8 cellular contexts compared by ENCODE assay signal in genomic region chr9:2623046-2623865, GRCh38. TPM values are rescaled to one million over a fixed set of nuclear protein-coding genes. Genes with fewer than 3 reads are reported as not detected.
DNase-seq lines count a peak whose midpoint lies in the region; ATAC-seq and TF ChIP-seq lines count a peak whose summit lies in the region.

No MANE protein-coding gene starts in this region.

- no peak for TF ChIP-seq RAD21 in neural cell (conservative IDR thresholded peaks at IDR 0.05)

- DNase-seq in activated naive CD4-positive, alpha-beta T cell treated with anti-CD3 and anti-CD28 coated beads for 36 hours, result no peak
- DNase-seq in activated naive CD4-positive, alpha-beta T cell (lab: John Stamatoyannopoulos, UW), result no peak
- no peak for DNase-seq in MG63
- DNase-seq in activated T-helper 2 cell treated with anti-CD3 and anti-CD28 coated beads, Interferon-gamma antibody, Interleukin-2, Interleukin-4, amounts not matched to agents 10 μg/mL and 5 μg/mL and 100 μg/mL, durations not matched to agents 14 hours and 24 hours and 36 hours (ENCODE audit: low spot score), result no peak
- DNase-seq in Right ventricle myocardium inferior (ENCODE audit: missing footprints), result peak; percentile 73

- ATAC-seq in Right ventricle myocardium inferior (peak; percentile 62), GM21447 (IDR thresholded peaks at IDR 0.05; ENCODE audit: unreplicated experiment) (no peak), HG02798 (IDR thresholded peaks at IDR 0.05; ENCODE audit: poor library complexity, unreplicated experiment) (no peak)

- no peak overlapping the region for H2AFZ ChIP-seq in neural cell (ENCODE audit: low read depth, low read length)

- CTCF ChIA-PET in activated naive CD4-positive, alpha-beta T cell treated with anti-CD3 and anti-CD28 coated beads for 36 hours (lab: Charles Lee), result no interaction called here

- no peak for TF ChIP-seq CTCF in neural cell (IDR thresholded peaks at IDR 0.05; ENCODE audit: poor library complexity, severe bottlenecking)

- H3K27me3 ChIP-seq in MG63, result peaks cover 12% of the 10 kb centered on the region
- no peaks in the 10 kb centered on the region for H3K27me3 ChIP-seq in neural cell (ENCODE audit: insufficient read depth, low read depth, low read length)

- peaks cover 4% of the 10 kb centered on the region for H3F3A ChIP-seq in neural cell (ENCODE audit: insufficient read depth, low read length, poor library complexity, severe bottlenecking)

- peak overlapping the region; percentile 93 for H3K9ac ChIP-seq in neural cell (ENCODE audit: low read length)

- H3K4me2 ChIP-seq in neural cell (ENCODE audit: low read length), result peak overlapping the region; percentile 69

- peaks cover 1% of the 10 kb centered on the region for H3K36me3 Mint-ChIP-seq in activated naive CD4-positive, alpha-beta T cell treated with anti-CD3 and anti-CD28 coated beads for 36 hours (ENCODE audit: low read depth)
- peaks cover 16% of the 10 kb centered on the region for H3K36me3 Mint-ChIP-seq in activated T-helper 2 cell treated with anti-CD3 and anti-CD28 coated beads, Interferon-gamma antibody, Interleukin-2, Interleukin-4, amounts not matched to agents 10 μg/mL and 5 μg/mL and 100 μg/mL, durations not matched to agents 14 hours and 24 hours and 36 hours (ENCODE audit: low read depth)

- no peaks in the 10 kb centered on the region for H3K9me3 Mint-ChIP-seq in activated naive CD4-positive, alpha-beta T cell treated with anti-CD3 and anti-CD28 coated beads for 36 hours
- H3K9me3 Mint-ChIP-seq in activated T-helper 2 cell treated with anti-CD3 and anti-CD28 coated beads, Interferon-gamma antibody, Interleukin-2, Interleukin-4, amounts not matched to agents 10 μg/mL and 5 μg/mL and 100 μg/mL, durations not matched to agents 14 hours and 24 hours and 36 hours, result peaks cover 5% of the 10 kb centered on the region

- H3K27ac ChIP-seq in neural cell (ENCODE audit: low read length), result peak overlapping the region; percentile 86

- H3K4me1 Mint-ChIP-seq in activated naive CD4-positive, alpha-beta T cell treated with anti-CD3 and anti-CD28 coated beads for 36 hours (ENCODE audit: low read depth), result peaks cover 12% of the 10 kb centered on the region
- peaks cover 27% of the 10 kb centered on the region for H3K4me1 Mint-ChIP-seq in activated T-helper 2 cell treated with anti-CD3 and anti-CD28 coated beads, Interferon-gamma antibody, Interleukin-2, Interleukin-4, amounts not matched to agents 10 μg/mL and 5 μg/mL and 100 μg/mL, durations not matched to agents 14 hours and 24 hours and 36 hours (ENCODE audit: low read depth)

- peak overlapping the region; percentile 71 for H3K4me3 Mint-ChIP-seq in activated naive CD4-positive, alpha-beta T cell treated with anti-CD3 and anti-CD28 coated beads for 36 hours
- peak overlapping the region; percentile 87 for H3K4me3 Mint-ChIP-seq in activated T-helper 2 cell treated with anti-CD3 and anti-CD28 coated beads, Interferon-gamma antibody, Interleukin-2, Interleukin-4, amounts not matched to agents 10 μg/mL and 5 μg/mL and 100 μg/mL, durations not matched to agents 14 hours and 24 hours and 36 hours (ENCODE audit: low read depth)

- peaks cover 44% of the 10 kb centered on the region for H3K79me2 ChIP-seq in neural cell (replicated peaks; ENCODE audit: insufficient read depth, low read length)

- H3K27ac Mint-ChIP-seq in activated naive CD4-positive, alpha-beta T cell treated with anti-CD3 and anti-CD28 coated beads for 36 hours, result no peak overlapping the region
- peak overlapping the region; percentile 41 for H3K27ac Mint-ChIP-seq in activated T-helper 2 cell treated with anti-CD3 and anti-CD28 coated beads, Interferon-gamma antibody, Interleukin-2, Interleukin-4, amounts not matched to agents 10 μg/mL and 5 μg/mL and 100 μg/mL, durations not matched to agents 14 hours and 24 hours and 36 hours

- peaks cover 69% of the 10 kb centered on the region for H3K27me3 Mint-ChIP-seq in activated naive CD4-positive, alpha-beta T cell treated with anti-CD3 and anti-CD28 coated beads for 36 hours (ENCODE audit: low read depth)
- peaks cover 30% of the 10 kb centered on the region for H3K27me3 Mint-ChIP-seq in activated T-helper 2 cell treated with anti-CD3 and anti-CD28 coated beads, Interferon-gamma antibody, Interleukin-2, Interleukin-4, amounts not matched to agents 10 μg/mL and 5 μg/mL and 100 μg/mL, durations not matched to agents 14 hours and 24 hours and 36 hours (ENCODE audit: low read depth)

- H4K20me1 ChIP-seq in neural cell (ENCODE audit: insufficient read depth), result peaks cover 4% of the 10 kb centered on the region

- H3K36me3 ChIP-seq in MG63 (no peaks in the 10 kb centered on the region), neural cell (ENCODE audit: insufficient read depth, low read length) (no peaks in the 10 kb centered on the region)

- H3K4me3 ChIP-seq in MG63, result peak overlapping the region; percentile 49
- H3K4me3 ChIP-seq in neural cell (ENCODE audit: low read length), result peak overlapping the region; percentile 86

- H3K9me2 ChIP-seq in neural cell (ENCODE audit: insufficient read depth, low read length), result no peaks in the 10 kb centered on the region

- H3K9me3 ChIP-seq in MG63, result no peaks in the 10 kb centered on the region
- no peaks in the 10 kb centered on the region for H3K9me3 ChIP-seq in neural cell (ENCODE audit: low read length)

- intact Hi-C loops in activated naive CD4-positive, alpha-beta T cell treated with anti-CD3 and anti-CD28 coated beads for 36 hours (cut with micrococcal nuclease), result loop anchor here (5.0 to 10.0 kb wide), 4 partner anchors 378 to 904 kb away; partner anchors contain the start of gene RFX3
- intact Hi-C loops in activated T-helper 2 cell treated with anti-CD3 and anti-CD28 coated beads, Interferon-gamma antibody, Interleukin-2, Interleukin-4, amounts not matched to agents 10 μg/mL and 5 μg/mL and 100 μg/mL, durations not matched to agents 14 hours and 24 hours and 36 hours (cut with micrococcal nuclease), result loop anchor here (2.0 to 5.0 kb wide), 2 partner anchors 16 to 746 kb away; no protein-coding TSS in a partner anchor
- intact Hi-C loops in Right ventricle myocardium inferior (cut with DNase I), result loop anchor here (5.0 kb wide), 5 partner anchors 39 to 491 kb away; no protein-coding TSS in a partner anchor

- no peak for TF ChIP-seq EP300 in neural cell (conservative IDR thresholded peaks at IDR 0.05; ENCODE audit: poor library complexity, severe bottlenecking)

TF ChIP-seq in neural cell, 6 proteins besides CTCF, POLR2A, EP300 and RAD21:
- TF ChIP-seq TAF1 (IDR thresholded peaks at IDR 0.05; ENCODE audit: low read depth) (peak; percentile 30), REST (IDR thresholded peaks at IDR 0.05; ENCODE audit: borderline replicate concordance) (no peak), MXI1 (conservative IDR thresholded peaks at IDR 0.05; ENCODE audit: poor library complexity, severe bottlenecking) (peak; percentile 66), EZH2 (IDR thresholded peaks at IDR 0.05; ENCODE audit: borderline replicate concordance, insufficient read depth, low read length, poor library complexity, severe bottlenecking) (no peak), POLR2AphosphoS5 (IDR thresholded peaks at IDR 0.05) (no peak), SMC3 (conservative IDR thresholded peaks at IDR 0.05; ENCODE audit: poor library complexity) (no peak)

RNA-seq across cellular contexts. Expression of gene VLDLR, which starts 1.7 kb away (rescaled TPM):
- 1 to 10 TPM; 7.7 to 8.6 TPM for total RNA-seq in activated naive CD4-positive, alpha-beta T cell treated with anti-CD3 and anti-CD28 coated beads for 36 hours
- 0.13 TPM in 1 of 2 replicates, not detected in the other for total RNA-seq in MG63 (2014; rRNA removed; shearing (Covaris generic); ENCODE audit: low replicate concordance)
- total RNA-seq in activated T-helper 2 cell treated with anti-CD3 and anti-CD28 coated beads, Interferon-gamma antibody, Interleukin-2, Interleukin-4, amounts not matched to agents 10 μg/mL and 5 μg/mL and 100 μg/mL, durations not matched to agents 14 hours and 24 hours and 36 hours, result 12.6 and 12.8 TPM in 2 replicates
- 134 TPM for total RNA-seq in Right ventricle myocardium inferior
- polyA plus RNA-seq in neural cell, result 62.4 and 62.7 TPM in 2 replicates
- polyA minus RNA-seq in neural cell, result 88.4 and 96.4 TPM in 2 replicates
